Comparison of ENCODE assay signal across 14 cellular contexts in genomic region chr2:97714084-97714949, GRCh38. TPM values are rescaled to one million over a fixed set of nuclear protein-coding genes. Genes with fewer than 3 reads are reported as not detected.
DNase-seq lines count a peak whose midpoint lies in the region; ATAC-seq lines count a peak whose summit lies in the region.
"Had no signal": no experiment of that assay in that cellular context is flagged by ENCODE, and none has a peak within 500 bp of the region (broad histone marks: within the 10 kb centered on the region; RNA-seq: fewer than 3 reads in every experiment).

No MANE protein-coding gene starts in this region.

- H3K4me1 ChIP-seq in BLaER1: peaks cover 100% of the 10 kb centered on the region

- peak overlapping the region; percentile 93 for H3K9ac ChIP-seq in BLaER1

- peaks cover 80% of the 10 kb centered on the region for H3K4me1 Mint-ChIP-seq in activated naive CD8-positive, alpha-beta T cell treated with anti-CD3 and anti-CD28 coated beads for 36 hours
- peaks cover 64 to 96% (median 83%) of the 10 kb centered on the region in 4 donors for H3K4me1 Mint-ChIP-seq in naive thymus-derived CD8-positive, alpha-beta T cell

- peak overlapping the region; percentile 99 for H3K27ac ChIP-seq in BLaER1

- POLR2A ChIA-PET in naive thymus-derived CD8-positive, alpha-beta T cell (lab: Charles Lee): interaction anchor here (0.7 to 12.8 kb wide), 12 partner anchors 12 to 1307 kb away, joined by 3 to 159 read pairs (median 8); partner anchors contain the start of gene COX5B

- H3K27ac Mint-ChIP-seq in activated naive CD8-positive, alpha-beta T cell treated with anti-CD3 and anti-CD28 coated beads for 36 hours: peak overlapping the region; percentile 99
- H3K27ac Mint-ChIP-seq in naive thymus-derived CD8-positive, alpha-beta T cell: peak overlapping the region; percentile 93 to 100 (median 99)
- H3K27ac Mint-ChIP-seq: memory B cell had no signal

- H3K27me3 Mint-ChIP-seq in activated naive CD8-positive, alpha-beta T cell treated with anti-CD3 and anti-CD28 coated beads for 36 hours: no peaks in the 10 kb centered on the region
- no peaks in the 10 kb centered on the region for H3K27me3 Mint-ChIP-seq in naive thymus-derived CD8-positive, alpha-beta T cell

- peak overlapping the region; percentile 89 for H3K4me3 Mint-ChIP-seq in activated naive CD8-positive, alpha-beta T cell treated with anti-CD3 and anti-CD28 coated beads for 36 hours
- peak overlapping the region; percentile 88 to 99 (median 95) for H3K4me3 Mint-ChIP-seq in naive thymus-derived CD8-positive, alpha-beta T cell
- H3K4me3 Mint-ChIP-seq: memory B cell had no signal

- H3K4me2 ChIP-seq in BLaER1: peak overlapping the region; percentile 98
- H3K4me2 ChIP-seq: smooth muscle cell had no signal

- DNase-seq in NCI-H146 (lab: John Stamatoyannopoulos, UW): peak; percentile 40
- peak; percentile 52 for DNase-seq in activated naive CD8-positive, alpha-beta T cell treated with anti-CD3 and anti-CD28 coated beads for 36 hours
- peak in 1 of 10 donors; percentile 61 for DNase-seq in naive thymus-derived CD8-positive, alpha-beta T cell
- DNase-seq in AG08395 (ENCODE audit: low spot score): no peak
- DNase-seq: foreskin fibroblast, NCI-H1105, OCI-M1 had no signal

- peaks cover 63% of the 10 kb centered on the region for H3K36me3 Mint-ChIP-seq in activated naive CD8-positive, alpha-beta T cell treated with anti-CD3 and anti-CD28 coated beads for 36 hours
- H3K36me3 Mint-ChIP-seq in naive thymus-derived CD8-positive, alpha-beta T cell: peaks cover 5 to 34% (median 34%) of the 10 kb centered on the region in 3 donors
- H3K36me3 Mint-ChIP-seq: CD14-positive monocyte, memory B cell had no signal

- H3K36me3 ChIP-seq in BLaER1: no peaks in the 10 kb centered on the region

- ATAC-seq in naive thymus-derived CD8-positive, alpha-beta T cell: no peak
- ATAC-seq in GM21723 (IDR thresholded peaks at IDR 0.05; ENCODE audit: unreplicated experiment) (no peak), HG02759 (IDR thresholded peaks at IDR 0.05; ENCODE audit: unreplicated experiment) (no peak), HG03139 (IDR thresholded peaks at IDR 0.05; ENCODE audit: unreplicated experiment) (no peak)

- no peaks in the 10 kb centered on the region for H3K9me3 Mint-ChIP-seq in activated naive CD8-positive, alpha-beta T cell treated with anti-CD3 and anti-CD28 coated beads for 36 hours
- H3K9me3 Mint-ChIP-seq in naive thymus-derived CD8-positive, alpha-beta T cell: no peaks in the 10 kb centered on the region
- H3K9me3 Mint-ChIP-seq: memory B cell had no signal

- H3K27me3 ChIP-seq in BLaER1: no peaks in the 10 kb centered on the region

- no peaks in the 10 kb centered on the region for H3K9me3 ChIP-seq in BLaER1

- peak overlapping the region; percentile 67 for H3K4me3 ChIP-seq in BLaER1
- H3K4me3 ChIP-seq: smooth muscle cell had no signal

- no peaks in the 10 kb centered on the region for H4K20me1 ChIP-seq in BLaER1

RNA-seq across cellular contexts. Expression of gene ZAP70, which starts 0.9 kb away (rescaled TPM):
- 100 to 1,000 TPM; 198 to 204 TPM for total RNA-seq in activated naive CD8-positive, alpha-beta T cell treated with anti-CD3 and anti-CD28 coated beads for 36 hours
- 100 to 1,000 TPM; 490 to 503 TPM for total RNA-seq in naive thymus-derived CD8-positive, alpha-beta T cell
- polyA plus RNA-seq in naive thymus-derived CD8-positive, alpha-beta T cell: 100 to 1,000 TPM; 131 to 168 (median 149) TPM

RNA-seq across cellular contexts. Expression of gene C2orf92, which starts 44.8 kb away (rescaled TPM):
- 1 to 10 TPM; 6.1 to 7.3 TPM for total RNA-seq in activated naive CD8-positive, alpha-beta T cell treated with anti-CD3 and anti-CD28 coated beads for 36 hours
- 10 to 100 TPM; 18.2 to 21.2 TPM for total RNA-seq in naive thymus-derived CD8-positive, alpha-beta T cell
- 1 to 10 TPM in 1 of 3 donors, under 1 TPM in 2; 0.35 to 1.5 (median 0.68) TPM for polyA plus RNA-seq in naive thymus-derived CD8-positive, alpha-beta T cell
- polyA plus RNA-seq: CD14-positive monocyte had no signal

RNA-seq across cellular contexts. Expression of gene ACTR1B, which starts 50.5 kb away (rescaled TPM):
- 10 to 100 TPM; 85.4 to 89.6 TPM for total RNA-seq in activated naive CD8-positive, alpha-beta T cell treated with anti-CD3 and anti-CD28 coated beads for 36 hours
- 10 to 100 TPM; 94.0 to 97.8 TPM for total RNA-seq in naive thymus-derived CD8-positive, alpha-beta T cell
- polyA plus RNA-seq in naive thymus-derived CD8-positive, alpha-beta T cell: 10 to 100 TPM; 11.7 to 17.9 (median 13.0) TPM
